15 cellular contexts compared by ENCODE assay signal in the genomic region with DNA sequence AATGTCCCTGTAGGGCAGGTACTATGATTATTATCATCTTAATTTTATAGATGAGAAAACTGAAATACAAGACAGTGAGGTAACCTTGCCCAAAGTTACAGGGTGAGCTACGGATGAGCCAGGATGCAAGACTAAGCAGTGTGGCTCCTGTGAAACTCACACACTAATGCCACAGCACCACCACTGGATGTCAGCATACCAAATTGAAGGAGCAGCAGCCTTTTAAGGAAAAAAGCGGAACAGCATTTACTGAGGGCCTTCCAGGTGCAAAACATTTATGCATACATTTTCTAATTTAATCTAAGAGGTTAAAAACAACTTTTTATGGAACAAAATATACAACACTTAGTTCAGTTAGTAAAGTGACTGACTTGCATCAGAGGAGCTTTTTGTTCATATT. TPM values are rescaled to one million over a fixed set of nuclear protein-coding genes. Genes with fewer than 3 reads are reported as not detected.
DNase-seq lines count a peak whose midpoint lies in the region; TF ChIP-seq lines count a peak whose summit lies in the region.
"Had no signal": no experiment of that assay in that cellular context is flagged by ENCODE, and none has a peak within 500 bp of the region (broad histone marks: within the 10 kb centered on the region; RNA-seq: fewer than 3 reads in every experiment).

No MANE protein-coding gene starts in this region.

- POLR2A ChIA-PET in A673 (lab: Charles Lee; ENCODE audit: low non-redundant PET) = no interaction called here

- TF ChIP-seq CTCF in A673 (conservative IDR thresholded peaks at IDR 0.05; ENCODE audit: low read depth, low read length) (peak; percentile 44), HFFc6 (IDR thresholded peaks at IDR 0.05) (peak; percentile 51), astrocyte of the cerebellum (IDR thresholded peaks at IDR 0.05; ENCODE audit: low read depth, low read length, missing control alignments) (peak; percentile 39), colonic mucosa (IDR thresholded peaks at IDR 0.05) (no peak)

- in situ Hi-C loops in astrocyte of the cerebellum (cut with HindIII; ENCODE audit: low sequenced_read_pairs) = loop anchor here (25.0 kb wide), 1 partner anchor 1016 kb away; no protein-coding TSS in a partner anchor

- H3K4me3 Mint-ChIP-seq in HFFc6 = no peak overlapping the region
- H3K4me3 Mint-ChIP-seq: activated naive CD4-positive, alpha-beta T cell treated with anti-CD3 and anti-CD28 coated beads, Interleukin-2, amount 10 ng/mL, durations not matched to agents 7 days and 5 days had no signal

- no peak overlapping the region for H3K27ac ChIP-seq in A673 (ENCODE audit: low read depth, low read length, poor library complexity, severe bottlenecking)
- H3K27ac ChIP-seq in colonic mucosa = no peak overlapping the region
- H3K27ac ChIP-seq: coronary artery had no signal

- no peaks in the 10 kb centered on the region for H3K36me3 ChIP-seq in A673 (ENCODE audit: insufficient read depth, low read length, poor library complexity, severe bottlenecking)
- H3K36me3 ChIP-seq in colonic mucosa = no peaks in the 10 kb centered on the region

- no peaks in the 10 kb centered on the region for H3K4me1 ChIP-seq in A673 (ENCODE audit: insufficient read depth, low read length, poor library complexity, severe bottlenecking)
- H3K4me1 ChIP-seq in colonic mucosa = no peaks in the 10 kb centered on the region

- H3K27me3 Mint-ChIP-seq in HFFc6 (ENCODE audit: insufficient read depth) = no peaks in the 10 kb centered on the region; the same call in 1 of the 2 replicates
- H3K27me3 Mint-ChIP-seq: activated naive CD4-positive, alpha-beta T cell treated with anti-CD3 and anti-CD28 coated beads, Interleukin-2, amount 10 ng/mL, durations not matched to agents 7 days and 5 days had no signal

- H3K27me3 ChIP-seq in A673 (replicated peaks; ENCODE audit: insufficient read depth, low read depth, low read length, poor library complexity) (no peaks in the 10 kb centered on the region), colonic mucosa (no peaks in the 10 kb centered on the region)

- no peak overlapping the region for H3K9ac ChIP-seq in colonic mucosa (ENCODE audit: low read depth in 2 of 2, low read length in 2 of 2)

- no TSS peak for BruUV-seq in A673 (replicated peaks; lab: Mats Ljungman, UMichigan)

- no peak for DNase-seq in A673 (ENCODE audit: low spot score)
- peak; percentile 33 for DNase-seq in HFFc6
- DNase-seq in astrocyte of the cerebellum (ENCODE audit: low read depth) = no peak
- peak; percentile 30 for DNase-seq in iPS DF 4.7 (ENCODE audit: extremely low read depth, low spot score)
- DNase-seq in colonic mucosa = no peak
- DNase-seq in COLO668 (lab: John Stamatoyannopoulos, UW; ENCODE audit: unreplicated experiment) = no peak
- DNase-seq in epidermal melanocyte (ENCODE audit: insufficient read length, low spot score) = no peak
- no peak for DNase-seq in NCI-H2107 (lab: John Stamatoyannopoulos, UW)
- DNase-seq: activated naive CD4-positive, alpha-beta T cell treated with anti-CD3 and anti-CD28 coated beads, Interleukin-2, amount 10 ng/mL, durations not matched to agents 7 days and 5 days; C1 segment of cervical spinal cord; hippocampal formation; mucosa of descending colon; NCI-H1417 had no signal

- peaks cover 46% of the 10 kb centered on the region for H3K4me1 Mint-ChIP-seq in HFFc6 (ENCODE audit: low read depth)
- H3K4me1 Mint-ChIP-seq: activated naive CD4-positive, alpha-beta T cell treated with anti-CD3 and anti-CD28 coated beads, Interleukin-2, amount 10 ng/mL, durations not matched to agents 7 days and 5 days had no signal

- H3K36me3 Mint-ChIP-seq in HFFc6 (ENCODE audit: low read depth) = peaks cover 5% of the 10 kb centered on the region; the same call in 1 of the 2 replicates
- H3K36me3 Mint-ChIP-seq: activated naive CD4-positive, alpha-beta T cell treated with anti-CD3 and anti-CD28 coated beads, Interleukin-2, amount 10 ng/mL, durations not matched to agents 7 days and 5 days had no signal

- H3K4me3 ChIP-seq in A673 (ENCODE audit: low read depth, low read length, poor library complexity, severe bottlenecking) = no peak overlapping the region
- H3K4me3 ChIP-seq in astrocyte of the cerebellum (ENCODE audit: low read depth, low read length) = no peak overlapping the region
- H3K4me3 ChIP-seq in colonic mucosa = no peak overlapping the region
- H3K4me3 ChIP-seq: coronary artery, mucosa of descending colon had no signal

- CTCF ChIA-PET in A673 (lab: Charles Lee) = no interaction called here

- H3K27ac Mint-ChIP-seq in HFFc6 = peak overlapping the region; percentile 90
- H3K27ac Mint-ChIP-seq: activated naive CD4-positive, alpha-beta T cell treated with anti-CD3 and anti-CD28 coated beads, Interleukin-2, amount 10 ng/mL, durations not matched to agents 7 days and 5 days had no signal

- H3K9me3 ChIP-seq in A673 (ENCODE audit: low read depth, low read length, poor library complexity, severe bottlenecking) (no peaks in the 10 kb centered on the region), colonic mucosa (no peaks in the 10 kb centered on the region)
- H3K9me3 ChIP-seq: mucosa of descending colon had no signal

- H3K9me3 Mint-ChIP-seq in HFFc6 = no peaks in the 10 kb centered on the region

- intact Hi-C loops in A673 (cut with micrococcal nuclease; ENCODE audit: unreplicated experiment) (no loop called here), colonic mucosa (cut with DNase I) (no loop called here)

RNA-seq across cellular contexts. Expression of gene SEC16B, which starts 41.7 kb away (rescaled TPM):
- total RNA-seq in A673 (2021) = 1.3 and 1.6 TPM in 2 replicates
- total RNA-seq in HFFc6 (2021; fragmentation: NEBNext Ultra II Directional; extraction: Animal tissue kit (Norgen Biotek cat#: 25700)) = 1 to 10 TPM; 1.7 to 3.2 (median 2.0) TPM
- 1 to 10 TPM; 2.8 to 5.2 TPM for total RNA-seq in colonic mucosa
- total RNA-seq: activated CD8-positive, alpha-beta memory T cell treated with anti-CD3 and anti-CD28 coated beads for 36 hours had no signal

Comparison
In these comparisons a context has a peak if more than half of its experiments do, and no peak if none do; other contexts are left out.
1. DNase-seq: peak in HFFc6 (single experiment) and iPS DF 4.7 (single experiment); none in A673 (single experiment), astrocyte of the cerebellum (single experiment), colonic mucosa (single experiment), COLO668 (single experiment), epidermal melanocyte (single experiment) and NCI-H2107 (single experiment).